Comparison of ENCODE assay signal across 20 cellular contexts in genomic region chr7:154167807-154168206, GRCh38.
DNase-seq lines count a peak whose midpoint lies in the region; TF ChIP-seq lines count a peak whose summit lies in the region.
"Had no signal": no experiment of that assay in that cellular context is flagged by ENCODE, and none has a peak within 500 bp of the region (broad histone marks: within the 10 kb centered on the region; RNA-seq: fewer than 3 reads in every experiment).

No MANE protein-coding gene starts in this region.

- H3K27me3 Mint-ChIP-seq in activated naive CD8-positive, alpha-beta T cell treated with anti-CD3 and anti-CD28 coated beads for 36 hours = no peaks in the 10 kb centered on the region
- H3K27me3 Mint-ChIP-seq in activated T-helper 2 cell treated with anti-CD3 and anti-CD28 coated beads, Interferon-gamma antibody, Interleukin-2, Interleukin-4, amounts not matched to agents 10 μg/mL and 5 μg/mL and 100 μg/mL, durations not matched to agents 14 hours and 24 hours and 36 hours (ENCODE audit: low read depth) = no peaks in the 10 kb centered on the region

- H3K4me3 Mint-ChIP-seq in activated naive CD8-positive, alpha-beta T cell treated with anti-CD3 and anti-CD28 coated beads for 36 hours = no peak overlapping the region
- no peak overlapping the region for H3K4me3 Mint-ChIP-seq in activated T-helper 2 cell treated with anti-CD3 and anti-CD28 coated beads, Interferon-gamma antibody, Interleukin-2, Interleukin-4, amounts not matched to agents 10 μg/mL and 5 μg/mL and 100 μg/mL, durations not matched to agents 14 hours and 24 hours and 36 hours (ENCODE audit: low read depth)
- H3K4me3 Mint-ChIP-seq: CD14-positive monocyte; T-helper 1 cell treated with Interleukin-12 subunit alpha and Interleukin-12 subunit beta and Interleukin-4 antibody, amounts not matched to agents 30 μg/mL and 1 μg/mL, for 36 hours had no signal

- H3K36me3 ChIP-seq in WERI-Rb-1 = no peaks in the 10 kb centered on the region
- H3K36me3 ChIP-seq in parathyroid adenoma (ENCODE audit: control insufficient read depth, insufficient read depth, low read length) = no peaks in the 10 kb centered on the region

- H3K4me3 ChIP-seq in WERI-Rb-1 (ENCODE audit: low read depth, low read length) (no peak overlapping the region), parathyroid adenoma (ENCODE audit: low read depth, low read length) (no peak overlapping the region)

- intact Hi-C loops in activated T-helper 2 cell treated with anti-CD3 and anti-CD28 coated beads, Interferon-gamma antibody, Interleukin-2, Interleukin-4, amounts not matched to agents 10 μg/mL and 5 μg/mL and 100 μg/mL, durations not matched to agents 14 hours and 24 hours and 36 hours (cut with micrococcal nuclease) = no loop called here

- H3K4me1 ChIP-seq in parathyroid adenoma = peaks cover 14% of the 10 kb centered on the region

- H3K27me3 ChIP-seq in WERI-Rb-1 (ENCODE audit: insufficient read depth, low read depth, severe bottlenecking) (peaks cover 17% of the 10 kb centered on the region), parathyroid adenoma (ENCODE audit: control insufficient read depth, insufficient read depth, low read length) (no peaks in the 10 kb centered on the region)

- H3K9me3 Mint-ChIP-seq in activated naive CD8-positive, alpha-beta T cell treated with anti-CD3 and anti-CD28 coated beads for 36 hours = no peaks in the 10 kb centered on the region
- peaks cover 9% of the 10 kb centered on the region for H3K9me3 Mint-ChIP-seq in activated T-helper 2 cell treated with anti-CD3 and anti-CD28 coated beads, Interferon-gamma antibody, Interleukin-2, Interleukin-4, amounts not matched to agents 10 μg/mL and 5 μg/mL and 100 μg/mL, durations not matched to agents 14 hours and 24 hours and 36 hours

- H3K4me1 Mint-ChIP-seq in activated naive CD8-positive, alpha-beta T cell treated with anti-CD3 and anti-CD28 coated beads for 36 hours = no peaks in the 10 kb centered on the region
- H3K4me1 Mint-ChIP-seq in activated T-helper 2 cell treated with anti-CD3 and anti-CD28 coated beads, Interferon-gamma antibody, Interleukin-2, Interleukin-4, amounts not matched to agents 10 μg/mL and 5 μg/mL and 100 μg/mL, durations not matched to agents 14 hours and 24 hours and 36 hours (ENCODE audit: low read depth) = no peaks in the 10 kb centered on the region
- H3K4me1 Mint-ChIP-seq: CD14-positive monocyte had no signal

- in situ Hi-C loops in ACHN (cut with HindIII; ENCODE audit: low pct_ligation_motif_present, low pct_unique_long_range_greater_than_20kb, low sequenced_read_pairs) = no loop called here

- H3K9me3 ChIP-seq in WERI-Rb-1 (ENCODE audit: severe bottlenecking) = no peaks in the 10 kb centered on the region
- no peaks in the 10 kb centered on the region for H3K9me3 ChIP-seq in parathyroid adenoma (ENCODE audit: control insufficient read depth, low read length)

- H3K27ac Mint-ChIP-seq in activated naive CD8-positive, alpha-beta T cell treated with anti-CD3 and anti-CD28 coated beads for 36 hours = no peak overlapping the region
- no peak overlapping the region for H3K27ac Mint-ChIP-seq in activated T-helper 2 cell treated with anti-CD3 and anti-CD28 coated beads, Interferon-gamma antibody, Interleukin-2, Interleukin-4, amounts not matched to agents 10 μg/mL and 5 μg/mL and 100 μg/mL, durations not matched to agents 14 hours and 24 hours and 36 hours
- H3K27ac Mint-ChIP-seq: CD14-positive monocyte; T-helper 1 cell treated with Interleukin-12 subunit alpha and Interleukin-12 subunit beta and Interleukin-4 antibody, amounts not matched to agents 30 μg/mL and 1 μg/mL, for 36 hours had no signal

- peak overlapping the region; percentile 22 for H2AFZ ChIP-seq in parathyroid adenoma

- H3K27ac ChIP-seq in WERI-Rb-1 (peak overlapping the region; percentile 2), parathyroid adenoma (peak overlapping the region; percentile 32)
- H3K27ac ChIP-seq: HL-60 had no signal

- TF ChIP-seq CTCF in WERI-Rb-1 (IDR thresholded peaks at IDR 0.05; ENCODE audit: low read depth, low read length) = no peak
- TF ChIP-seq CTCF in parathyroid adenoma (IDR thresholded peaks at IDR 0.05) = no peak

- H3K36me3 Mint-ChIP-seq in activated naive CD8-positive, alpha-beta T cell treated with anti-CD3 and anti-CD28 coated beads for 36 hours = no peaks in the 10 kb centered on the region
- no peaks in the 10 kb centered on the region for H3K36me3 Mint-ChIP-seq in activated T-helper 2 cell treated with anti-CD3 and anti-CD28 coated beads, Interferon-gamma antibody, Interleukin-2, Interleukin-4, amounts not matched to agents 10 μg/mL and 5 μg/mL and 100 μg/mL, durations not matched to agents 14 hours and 24 hours and 36 hours (ENCODE audit: low read depth)
- H3K36me3 Mint-ChIP-seq: CD14-positive monocyte had no signal

- no peak overlapping the region for H3K4me2 ChIP-seq in parathyroid adenoma (ENCODE audit: low read length)

- H3K9ac ChIP-seq in parathyroid adenoma = no peak overlapping the region

- H3K79me2 ChIP-seq in parathyroid adenoma = no peaks in the 10 kb centered on the region

- DNase-seq in NCI-H1092 (lab: John Stamatoyannopoulos, UW) (peak; percentile 46), NCI-H345 (lab: John Stamatoyannopoulos, UW) (peak; percentile 74), WERI-Rb-1 (peak; percentile 16), AG08395 (ENCODE audit: low spot score) (no peak), ACHN (no peak)
- no peak for DNase-seq in activated naive CD8-positive, alpha-beta T cell treated with anti-CD3 and anti-CD28 coated beads for 36 hours
- DNase-seq in activated T-helper 2 cell treated with anti-CD3 and anti-CD28 coated beads, Interferon-gamma antibody, Interleukin-2, Interleukin-4, amounts not matched to agents 10 μg/mL and 5 μg/mL and 100 μg/mL, durations not matched to agents 14 hours and 24 hours and 36 hours (ENCODE audit: low spot score) = no peak
- DNase-seq: DMS79, H7, IMR-90, Karpas-422, NCI-H2081 treated with DMSO at 0.1 percent for 48 hours, NCI-H446, NCI-H526 treated with DMSO at 0.1 percent for 48 hours, OCI-M1, SHP77 treated with DMSO at 0.1 percent for 48 hours had no signal

Comparison
In these comparisons a context has a peak if more than half of its experiments do, and no peak if none do; other contexts are left out.
1. DNase-seq: peak in NCI-H1092 (single experiment), NCI-H345 (single experiment) and WERI-Rb-1 (single experiment); none in activated naive CD8-positive, alpha-beta T cell treated with anti-CD3 and anti-CD28 coated beads for 36 hours (single experiment), activated T-helper 2 cell treated with anti-CD3 and anti-CD28 coated beads, Interferon-gamma antibody, Interleukin-2, Interleukin-4, amounts not matched to agents 10 μg/mL and 5 μg/mL and 100 μg/mL, durations not matched to agents 14 hours and 24 hours and 36 hours (single experiment), AG08395 (single experiment) and ACHN (single experiment).